In genomic region chr15:72608084-72608483, GRCh38 we compare ENCODE assay signal across 17 cellular contexts. TPM values are rescaled to one million over a fixed set of nuclear protein-coding genes. Genes with fewer than 3 reads are reported as not detected.
"Had no signal": no experiment of that assay in that cellular context is flagged by ENCODE, and none has a peak within 500 bp of the region (broad histone marks: within the 10 kb centered on the region; RNA-seq: fewer than 3 reads in every experiment).

No MANE protein-coding gene starts in this region.

RNA-seq across cellular contexts. Expression of gene GOLGA6B, which starts 46.4 kb away (rescaled TPM):
- total RNA-seq: activated naive CD4-positive, alpha-beta T cell treated with anti-CD3 and anti-CD28 coated beads for 36 hours; activated naive CD8-positive, alpha-beta T cell treated with anti-CD3 and anti-CD28 coated beads for 36 hours; activated naive CD8-positive, alpha-beta T cell treated with anti-CD3 and anti-CD28 coated beads, Interleukin-2, amount 10 ng/mL, durations not matched to agents 7 days and 5 days; activated T-cell treated with anti-CD3 and anti-CD28 coated beads, Interleukin-2, amount 50 U/mL, for 4 hours; activated T-helper 1 cell treated with anti-CD3 and anti-CD28 coated beads, Interleukin-12 subunit alpha, Interleukin-12 subunit beta, Interleukin-2, Interleukin-4 antibody, amounts not matched to agents 30 ng/mL and 10 ng/mL and 1 ng/mL, durations not matched to agents 14 hours and 24 hours and 36 hours; activated T-helper 2 cell treated with anti-CD3 and anti-CD28 coated beads, Interferon-gamma antibody, Interleukin-2, Interleukin-4, amounts not matched to agents 10 μg/mL and 5 μg/mL and 100 μg/mL, durations not matched to agents 14 hours and 24 hours and 36 hours; aorta; ascending aorta; astrocyte; body of pancreas; breast epithelium; bronchial epithelial cell; cardiac septum; cerebellum had no signal
- polyA plus RNA-seq: adipose tissue, adrenal gland, aorta, cardiac muscle cell had no signal
